14 cellular contexts compared by ENCODE assay signal in genomic region chr1:40350391-40350790, GRCh38. TPM values are rescaled to one million over a fixed set of nuclear protein-coding genes. Genes with fewer than 3 reads are reported as not detected.
DNase-seq lines count a peak whose midpoint lies in the region; ATAC-seq and TF ChIP-seq lines count a peak whose summit lies in the region.
"Had no signal": no experiment of that assay in that cellular context is flagged by ENCODE, and none has a peak within 500 bp of the region (broad histone marks: within the 10 kb centered on the region; RNA-seq: fewer than 3 reads in every experiment).

No MANE protein-coding gene starts in this region.

- no peak overlapping the region for H2AFZ ChIP-seq in OCI-LY3 (ENCODE audit: low read depth, low read length)

- TF ChIP-seq CTCF in OCI-LY3 (IDR thresholded peaks at IDR 0.05; ENCODE audit: low read depth, low read length), result no peak

- intact Hi-C loops in dendritic cell treated with granulocyte-macrophage colony-stimulating factor and Interleukin-4, amounts not matched to agents 40 ng/mL and 50 ng/mL, for 4 days (cut with micrococcal nuclease), result no loop called here
- intact Hi-C loops in activated CD4-positive, alpha-beta T cell treated with anti-CD3 and anti-CD28 coated beads, Interleukin-2, amount 10 ng/mL, durations not matched to agents 24 days and 14 days (cut with micrococcal nuclease), result no loop called here

- peak overlapping the region; percentile 47 for H3K4me2 ChIP-seq in OCI-LY3 (ENCODE audit: low read length)
- H3K4me2 ChIP-seq: A549 had no signal

- no peaks in the 10 kb centered on the region for H3K9me3 Mint-ChIP-seq in CD4-positive, CD25-positive, alpha-beta regulatory T cell
- no peaks in the 10 kb centered on the region for H3K9me3 Mint-ChIP-seq in dendritic cell treated with granulocyte-macrophage colony-stimulating factor and Interleukin-4, amounts not matched to agents 40 ng/mL and 50 ng/mL, for 4 days
- no peaks in the 10 kb centered on the region for H3K9me3 Mint-ChIP-seq in stimulated activated naive B cell treated with anti-CD40 and anti-IgM and Interleukin-4, amounts not matched to agents 10 μg/mL and 1 μg/mL and 100 μg/mL, for 72 hours
- H3K9me3 Mint-ChIP-seq in activated CD4-positive, alpha-beta T cell treated with anti-CD3 and anti-CD28 coated beads, Interleukin-2, amount 10 ng/mL, durations not matched to agents 24 days and 14 days, result no peaks in the 10 kb centered on the region
- H3K9me3 Mint-ChIP-seq: CD4-positive, alpha-beta T cell; HFFc6 had no signal

- H3K9ac ChIP-seq in OCI-LY3 (ENCODE audit: low read length), result no peak overlapping the region

- no peaks in the 10 kb centered on the region for H4K20me1 ChIP-seq in OCI-LY3 (ENCODE audit: insufficient read depth, low read length)

- DNase-seq in CD4-positive, CD25-positive, alpha-beta regulatory T cell, result no peak
- DNase-seq in stimulated activated naive B cell treated with anti-CD40 and anti-IgM and Interleukin-4, amounts not matched to agents 10 μg/mL and 1 μg/mL and 100 μg/mL, for 72 hours, result no peak
- no peak for DNase-seq in activated CD4-positive, alpha-beta T cell treated with anti-CD3 and anti-CD28 coated beads, Interleukin-2, amount 10 ng/mL, durations not matched to agents 24 days and 14 days
- no peak for DNase-seq in NCI-H1105 (lab: John Stamatoyannopoulos, UW)
- no peak for DNase-seq in SIG-M5 (lab: John Stamatoyannopoulos, UW)
- DNase-seq: CD4-positive, alpha-beta T cell; DMS79 treated with DMSO at 0.1 percent for 48 hours; GDM1; HCEC 1CT; HFFc6 had no signal

- peak overlapping the region in 2 of 3 donors; percentile 6 to 39 for H3K27ac Mint-ChIP-seq in CD4-positive, CD25-positive, alpha-beta regulatory T cell
- peak overlapping the region; percentile 92 for H3K27ac Mint-ChIP-seq in dendritic cell treated with granulocyte-macrophage colony-stimulating factor and Interleukin-4, amounts not matched to agents 40 ng/mL and 50 ng/mL, for 4 days
- peak overlapping the region; percentile 42 for H3K27ac Mint-ChIP-seq in stimulated activated naive B cell treated with anti-CD40 and anti-IgM and Interleukin-4, amounts not matched to agents 10 μg/mL and 1 μg/mL and 100 μg/mL, for 72 hours
- H3K27ac Mint-ChIP-seq in activated CD4-positive, alpha-beta T cell treated with anti-CD3 and anti-CD28 coated beads, Interleukin-2, amount 10 ng/mL, durations not matched to agents 24 days and 14 days, result no peak overlapping the region
- H3K27ac Mint-ChIP-seq: CD4-positive, alpha-beta T cell; HFFc6 had no signal

- ATAC-seq in CD4-positive, CD25-positive, alpha-beta regulatory T cell (ENCODE audit: low read depth in 2 of 2), result no peak
- ATAC-seq in stimulated activated naive B cell treated with anti-CD40 and anti-IgM and Interleukin-4, amounts not matched to agents 10 μg/mL and 1 μg/mL and 100 μg/mL, for 72 hours (replicated peaks), result no peak
- ATAC-seq: A549, HepG2 had no signal

- H3K4me1 Mint-ChIP-seq in CD4-positive, CD25-positive, alpha-beta regulatory T cell, result peaks cover 0 to 3% (median under 1%) of the 10 kb centered on the region in 4 donors
- H3K4me1 Mint-ChIP-seq in dendritic cell treated with granulocyte-macrophage colony-stimulating factor and Interleukin-4, amounts not matched to agents 40 ng/mL and 50 ng/mL, for 4 days (ENCODE audit: low read depth), result peaks cover 60% of the 10 kb centered on the region
- peaks cover 27 to 48% of the 10 kb centered on the region in 2 donors for H3K4me1 Mint-ChIP-seq in stimulated activated naive B cell treated with anti-CD40 and anti-IgM and Interleukin-4, amounts not matched to agents 10 μg/mL and 1 μg/mL and 100 μg/mL, for 72 hours
- peaks cover 3% of the 10 kb centered on the region for H3K4me1 Mint-ChIP-seq in activated CD4-positive, alpha-beta T cell treated with anti-CD3 and anti-CD28 coated beads, Interleukin-2, amount 10 ng/mL, durations not matched to agents 24 days and 14 days

- no peak overlapping the region for H3K4me3 ChIP-seq in CD4-positive, CD25-positive, alpha-beta regulatory T cell (ENCODE audit: low read depth, low read length)
- no peak overlapping the region for H3K4me3 ChIP-seq in OCI-LY3 (ENCODE audit: low read length)
- H3K4me3 ChIP-seq: A549 had no signal

- no peak overlapping the region for H3K4me3 Mint-ChIP-seq in CD4-positive, CD25-positive, alpha-beta regulatory T cell
- peak overlapping the region; percentile 2 for H3K4me3 Mint-ChIP-seq in dendritic cell treated with granulocyte-macrophage colony-stimulating factor and Interleukin-4, amounts not matched to agents 40 ng/mL and 50 ng/mL, for 4 days
- H3K4me3 Mint-ChIP-seq in stimulated activated naive B cell treated with anti-CD40 and anti-IgM and Interleukin-4, amounts not matched to agents 10 μg/mL and 1 μg/mL and 100 μg/mL, for 72 hours, result no peak overlapping the region
- no peak overlapping the region for H3K4me3 Mint-ChIP-seq in activated CD4-positive, alpha-beta T cell treated with anti-CD3 and anti-CD28 coated beads, Interleukin-2, amount 10 ng/mL, durations not matched to agents 24 days and 14 days
- H3K4me3 Mint-ChIP-seq: CD4-positive, alpha-beta T cell; HFFc6 had no signal

- no peak overlapping the region for H3K27ac ChIP-seq in CD4-positive, CD25-positive, alpha-beta regulatory T cell (ENCODE audit: insufficient read depth, low read length, poor library complexity, severe bottlenecking)
- H3K27ac ChIP-seq in OCI-LY3 (ENCODE audit: low read length), result no peak overlapping the region
- H3K27ac ChIP-seq: A549 had no signal

- H3K36me3 ChIP-seq in CD4-positive, CD25-positive, alpha-beta regulatory T cell (ENCODE audit: control insufficient read depth, insufficient read depth, low read length), result no peaks in the 10 kb centered on the region
- H3K36me3 ChIP-seq in OCI-LY3 (replicated peaks; ENCODE audit: low read depth, low read length), result no peaks in the 10 kb centered on the region

- no peaks in the 10 kb centered on the region for H3K27me3 ChIP-seq in CD4-positive, CD25-positive, alpha-beta regulatory T cell (ENCODE audit: control insufficient read depth, insufficient read depth, low read length)
- H3K27me3 ChIP-seq in OCI-LY3 (ENCODE audit: low read depth, low read length), result no peaks in the 10 kb centered on the region

- no peaks in the 10 kb centered on the region for H3K79me2 ChIP-seq in OCI-LY3 (ENCODE audit: low read length)

- no peaks in the 10 kb centered on the region for H3K4me1 ChIP-seq in CD4-positive, CD25-positive, alpha-beta regulatory T cell (ENCODE audit: control insufficient read depth, insufficient read depth, low read length, poor library complexity, severe bottlenecking)
- peaks cover 30% of the 10 kb centered on the region for H3K4me1 ChIP-seq in OCI-LY3 (ENCODE audit: low read length)
- H3K4me1 ChIP-seq: A549 had no signal

- H3K36me3 Mint-ChIP-seq in CD4-positive, CD25-positive, alpha-beta regulatory T cell, result peaks cover 3% of the 10 kb centered on the region
- H3K36me3 Mint-ChIP-seq in dendritic cell treated with granulocyte-macrophage colony-stimulating factor and Interleukin-4, amounts not matched to agents 40 ng/mL and 50 ng/mL, for 4 days (ENCODE audit: low read depth), result peaks cover 52% of the 10 kb centered on the region
- no peaks in the 10 kb centered on the region for H3K36me3 Mint-ChIP-seq in stimulated activated naive B cell treated with anti-CD40 and anti-IgM and Interleukin-4, amounts not matched to agents 10 μg/mL and 1 μg/mL and 100 μg/mL, for 72 hours
- no peaks in the 10 kb centered on the region for H3K36me3 Mint-ChIP-seq in activated CD4-positive, alpha-beta T cell treated with anti-CD3 and anti-CD28 coated beads, Interleukin-2, amount 10 ng/mL, durations not matched to agents 24 days and 14 days (ENCODE audit: low read depth)

- H3K9me3 ChIP-seq in CD4-positive, CD25-positive, alpha-beta regulatory T cell (ENCODE audit: control insufficient read depth in 2 of 2, low read length in 2 of 2), result no peaks in the 10 kb centered on the region
- no peaks in the 10 kb centered on the region for H3K9me3 ChIP-seq in OCI-LY3 (ENCODE audit: insufficient read depth, low read length)
- H3K9me3 ChIP-seq: A549 had no signal

- no peaks in the 10 kb centered on the region for H3K27me3 Mint-ChIP-seq in CD4-positive, CD25-positive, alpha-beta regulatory T cell
- no peaks in the 10 kb centered on the region for H3K27me3 Mint-ChIP-seq in dendritic cell treated with granulocyte-macrophage colony-stimulating factor and Interleukin-4, amounts not matched to agents 40 ng/mL and 50 ng/mL, for 4 days
- H3K27me3 Mint-ChIP-seq in stimulated activated naive B cell treated with anti-CD40 and anti-IgM and Interleukin-4, amounts not matched to agents 10 μg/mL and 1 μg/mL and 100 μg/mL, for 72 hours, result no peaks in the 10 kb centered on the region
- no peaks in the 10 kb centered on the region for H3K27me3 Mint-ChIP-seq in activated CD4-positive, alpha-beta T cell treated with anti-CD3 and anti-CD28 coated beads, Interleukin-2, amount 10 ng/mL, durations not matched to agents 24 days and 14 days
- H3K27me3 Mint-ChIP-seq: CD4-positive, alpha-beta T cell had no signal

RNA-seq across cellular contexts. Expression of gene SMAP2, which starts 23.1 kb away (rescaled TPM):
- total RNA-seq in CD4-positive, CD25-positive, alpha-beta regulatory T cell, result 341 TPM
- 100 to 1,000 TPM; 297 to 472 (median 407) TPM for polyA plus RNA-seq in CD4-positive, CD25-positive, alpha-beta regulatory T cell
- 156 and 157 TPM in 2 replicates for total RNA-seq in activated CD4-positive, alpha-beta T cell treated with anti-CD3 and anti-CD28 coated beads, Interleukin-2, amount 10 ng/mL, durations not matched to agents 24 days and 14 days

RNA-seq across cellular contexts. Expression of gene COL9A2, which starts 33.3 kb away (rescaled TPM):
- total RNA-seq in CD4-positive, CD25-positive, alpha-beta regulatory T cell, result 2.9 TPM
- polyA plus RNA-seq in CD4-positive, CD25-positive, alpha-beta regulatory T cell, result 1 to 10 TPM in 1 of 4 donors, under 1 TPM in 3; 0.26 to 1.5 (median 0.50) TPM
- 14.5 and 14.6 TPM in 2 replicates for total RNA-seq in activated CD4-positive, alpha-beta T cell treated with anti-CD3 and anti-CD28 coated beads, Interleukin-2, amount 10 ng/mL, durations not matched to agents 24 days and 14 days
